In genomic region chr12:8770499-8770898, GRCh38 we compare ENCODE assay signal across 39 cellular contexts. TPM values are rescaled to one million over a fixed set of nuclear protein-coding genes. Genes with fewer than 3 reads are reported as not detected.
"Had no signal": no experiment of that assay in that cellular context is flagged by ENCODE, and none has a peak within 500 bp of the region (broad histone marks: within the 10 kb centered on the region; RNA-seq: fewer than 3 reads in every experiment).

No MANE protein-coding gene starts in this region.

- H3K9me3 Mint-ChIP-seq: activated B cell treated with CpG ODN at 0.5 μM for 24 hours; activated CD4-positive, alpha-beta memory T cell treated with anti-CD3 and anti-CD28 coated beads for 36 hours; activated CD4-positive, alpha-beta T cell treated with anti-CD3 and anti-CD28 coated beads, Interleukin-2, amount 10 ng/mL, durations not matched to agents 24 days and 14 days; activated CD8-positive, alpha-beta T cell treated with anti-CD3 and anti-CD28 coated beads for 36 hours; activated naive CD4-positive, alpha-beta T cell treated with anti-CD3 and anti-CD28 coated beads for 36 hours; activated naive CD8-positive, alpha-beta T cell treated with anti-CD3 and anti-CD28 coated beads for 36 hours; activated T-cell treated with anti-CD3 and anti-CD28 coated beads, Interleukin-2, amount 50 U/mL, for 4 hours; activated T-helper 1 cell treated with anti-CD3 and anti-CD28 coated beads, Interleukin-12 subunit alpha, Interleukin-12 subunit beta, Interleukin-2, Interleukin-4 antibody, amounts not matched to agents 30 ng/mL and 10 ng/mL and 1 ng/mL, durations not matched to agents 14 hours and 24 hours and 36 hours; activated T-helper 17 cell treated with anti-CD3 and anti-CD28 coated beads, Interleukin-2, amount 50 U/mL, for 72 hours; central memory CD8-positive, alpha-beta T cell; T-helper 1 cell treated with Interleukin-12 subunit alpha and Interleukin-12 subunit beta and Interleukin-4 antibody, amounts not matched to agents 30 μg/mL and 1 μg/mL, for 36 hours; T-helper 2 cell treated with Interferon-gamma antibody and Interleukin-4, amounts not matched to agents 5 μg/mL and 100 μg/mL, for 36 hours had no signal

- DNase-seq: activated B cell treated with CpG ODN at 0.5 μM for 24 hours; activated CD4-positive, alpha-beta memory T cell treated with anti-CD3 and anti-CD28 coated beads for 36 hours; activated CD4-positive, alpha-beta T cell treated with anti-CD3 and anti-CD28 coated beads for 4 hours; activated CD4-positive, alpha-beta T cell treated with anti-CD3 and anti-CD28 coated beads, Interleukin-2, amount 10 ng/mL, durations not matched to agents 24 days and 14 days; activated CD4-positive, alpha-beta T cell treated with anti-CD3 and anti-CD28 coated beads, Interleukin-2, amount 50 U/mL, for 1 hour; activated CD4-positive, alpha-beta T cell treated with anti-CD3 and anti-CD28 coated beads, Interleukin-2, amount 50 U/mL, for 4 hours; activated CD4-positive, CD25-positive, alpha-beta regulatory T cell treated with anti-CD3 and anti-CD28 coated beads, Interleukin-2, amount 50 U/mL, for 72 hours; activated CD8-positive, alpha-beta memory T cell treated with anti-CD3 and anti-CD28 coated beads, Interleukin-2, amount 50 U/mL, for 4 hours; activated CD8-positive, alpha-beta T cell treated with anti-CD3 and anti-CD28 coated beads for 36 hours; activated effector memory CD4-positive, alpha-beta T cell treated with anti-CD3 and anti-CD28 coated beads, Interleukin-2, amount 50 U/mL, for 16 hours; activated gamma-delta T cell treated with Interleukin-2 at 50 U/mL for 16 hours; activated naive CD4-positive, alpha-beta T cell; activated naive CD4-positive, alpha-beta T cell treated with anti-CD3 and anti-CD28 coated beads for 36 hours; activated naive CD4-positive, alpha-beta T cell treated with anti-CD3 and anti-CD28 coated beads, Interleukin-2, amount 50 U/mL, for 16 hours; activated naive CD8-positive, alpha-beta T cell treated with anti-CD3 and anti-CD28 coated beads for 36 hours; activated T-cell treated with anti-CD3 and anti-CD28 coated beads for 4 hours; activated T-cell treated with anti-CD3 and anti-CD28 coated beads, Interleukin-2, amount 50 U/mL, for 1 hour; activated T-cell treated with anti-CD3 and anti-CD28 coated beads, Interleukin-2, amount 50 U/mL, for 4 hours; activated T-cell treated with anti-CD3 and anti-CD28 coated beads, Interleukin-2, amount 50 U/mL, for 72 hours; adrenal gland; amniotic stem cell; aorta; body of pancreas; brain microvascular endothelial cell; cerebellar nuclear complex; T-helper 1 cell; T-helper 2 cell; T-helper 9 cell had no signal

- H3K4me1 Mint-ChIP-seq: activated B cell treated with CpG ODN at 0.5 μM for 24 hours; activated CD4-positive, alpha-beta T cell treated with anti-CD3 and anti-CD28 coated beads, Interleukin-2, amount 10 ng/mL, durations not matched to agents 24 days and 14 days; activated T-helper 17 cell treated with anti-CD3 and anti-CD28 coated beads, Interleukin-2, amount 50 U/mL, for 72 hours had no signal

- H3K27ac Mint-ChIP-seq: activated B cell treated with CpG ODN at 0.5 μM for 24 hours; activated CD4-positive, alpha-beta memory T cell treated with anti-CD3 and anti-CD28 coated beads for 36 hours; activated CD4-positive, alpha-beta T cell treated with anti-CD3 and anti-CD28 coated beads, Interleukin-2, amount 10 ng/mL, durations not matched to agents 24 days and 14 days; activated CD8-positive, alpha-beta T cell treated with anti-CD3 and anti-CD28 coated beads for 36 hours; activated naive CD4-positive, alpha-beta T cell treated with anti-CD3 and anti-CD28 coated beads for 36 hours; activated naive CD8-positive, alpha-beta T cell treated with anti-CD3 and anti-CD28 coated beads for 36 hours; activated T-cell treated with anti-CD3 and anti-CD28 coated beads, Interleukin-2, amount 50 U/mL, for 72 hours; activated T-helper 1 cell treated with anti-CD3 and anti-CD28 coated beads, Interleukin-12 subunit alpha, Interleukin-12 subunit beta, Interleukin-2, Interleukin-4 antibody, amounts not matched to agents 30 ng/mL and 10 ng/mL and 1 ng/mL, durations not matched to agents 14 hours and 24 hours and 36 hours; activated T-helper 17 cell treated with anti-CD3 and anti-CD28 coated beads, Interleukin-2, amount 50 U/mL, for 72 hours; T-helper 1 cell treated with Interleukin-12 subunit alpha and Interleukin-12 subunit beta and Interleukin-4 antibody, amounts not matched to agents 30 μg/mL and 1 μg/mL, for 36 hours; T-helper 2 cell treated with Interferon-gamma antibody and Interleukin-4, amounts not matched to agents 5 μg/mL and 100 μg/mL, for 36 hours had no signal

- H3K4me3 ChIP-seq: adrenal gland, body of pancreas, cardiac muscle cell had no signal

- H3K4me3 Mint-ChIP-seq: activated B cell treated with CpG ODN at 0.5 μM for 24 hours; activated CD4-positive, alpha-beta memory T cell treated with anti-CD3 and anti-CD28 coated beads for 36 hours; activated CD4-positive, alpha-beta T cell treated with anti-CD3 and anti-CD28 coated beads, Interleukin-2, amount 10 ng/mL, durations not matched to agents 24 days and 14 days; activated CD8-positive, alpha-beta T cell treated with anti-CD3 and anti-CD28 coated beads for 36 hours; activated naive CD4-positive, alpha-beta T cell treated with anti-CD3 and anti-CD28 coated beads for 36 hours; activated naive CD8-positive, alpha-beta T cell treated with anti-CD3 and anti-CD28 coated beads for 36 hours; activated T-cell treated with anti-CD3 and anti-CD28 coated beads, Interleukin-2, amount 50 U/mL, for 4 hours; activated T-cell treated with anti-CD3 and anti-CD28 coated beads, Interleukin-2, amount 50 U/mL, for 72 hours; activated T-helper 1 cell treated with anti-CD3 and anti-CD28 coated beads, Interleukin-12 subunit alpha, Interleukin-12 subunit beta, Interleukin-2, Interleukin-4 antibody, amounts not matched to agents 30 ng/mL and 10 ng/mL and 1 ng/mL, durations not matched to agents 14 hours and 24 hours and 36 hours; activated T-helper 17 cell treated with anti-CD3 and anti-CD28 coated beads, Interleukin-2, amount 50 U/mL, for 72 hours; central memory CD8-positive, alpha-beta T cell; T-helper 1 cell treated with Interleukin-12 subunit alpha and Interleukin-12 subunit beta and Interleukin-4 antibody, amounts not matched to agents 30 μg/mL and 1 μg/mL, for 36 hours; T-helper 2 cell treated with Interferon-gamma antibody and Interleukin-4, amounts not matched to agents 5 μg/mL and 100 μg/mL, for 36 hours had no signal

- H3K36me3 ChIP-seq: adrenal gland, brain microvascular endothelial cell had no signal

- H3K27me3 ChIP-seq: adrenal gland, body of pancreas, brain microvascular endothelial cell, cardiac muscle cell had no signal

- ATAC-seq: activated CD8-positive, alpha-beta T cell treated with anti-CD3 and anti-CD28 coated beads for 36 hours; activated naive CD4-positive, alpha-beta T cell treated with anti-CD3 and anti-CD28 coated beads, Interleukin-2, amount 50 U/mL, for 72 hours; activated T-cell treated with anti-CD3 and anti-CD28 coated beads, Interleukin-2, amount 50 U/mL, for 4 hours; activated T-cell treated with anti-CD3 and anti-CD28 coated beads, Interleukin-2, amount 50 U/mL, for 72 hours; activated T-helper 17 cell treated with anti-CD3 and anti-CD28 coated beads, Interleukin-2, amount 50 U/mL, for 72 hours; body of pancreas had no signal

- H3K27me3 Mint-ChIP-seq: activated B cell treated with CpG ODN at 0.5 μM for 24 hours; activated CD4-positive, alpha-beta memory T cell treated with anti-CD3 and anti-CD28 coated beads for 36 hours; activated CD4-positive, alpha-beta T cell treated with anti-CD3 and anti-CD28 coated beads, Interleukin-2, amount 10 ng/mL, durations not matched to agents 24 days and 14 days; activated CD8-positive, alpha-beta T cell treated with anti-CD3 and anti-CD28 coated beads for 36 hours; activated naive CD8-positive, alpha-beta T cell treated with anti-CD3 and anti-CD28 coated beads for 36 hours; activated T-helper 17 cell treated with anti-CD3 and anti-CD28 coated beads, Interleukin-2, amount 50 U/mL, for 72 hours; central memory CD8-positive, alpha-beta T cell had no signal

- H3K27ac ChIP-seq: adrenal gland, body of pancreas, brain microvascular endothelial cell, cardiac muscle cell, VCaP had no signal

- H3K4me1 ChIP-seq: adrenal gland, body of pancreas had no signal

- H3K36me3 Mint-ChIP-seq: activated naive CD4-positive, alpha-beta T cell treated with anti-CD3 and anti-CD28 coated beads, Interleukin-2, amount 50 U/mL, for 72 hours had no signal

- H3K9me3 ChIP-seq: adrenal gland, body of pancreas had no signal

RNA-seq across cellular contexts. Expression of gene A2ML1, which starts 51.9 kb away (rescaled TPM):
- total RNA-seq: activated B cell treated with CpG ODN at 0.5 μM for 24 hours; activated CD4-positive, alpha-beta memory T cell treated with anti-CD3 and anti-CD28 coated beads for 36 hours; activated CD4-positive, alpha-beta T cell treated with anti-CD3 and anti-CD28 coated beads, Interleukin-2, amount 10 ng/mL, durations not matched to agents 24 days and 14 days; activated CD8-positive, alpha-beta memory T cell treated with anti-CD3 and anti-CD28 coated beads for 36 hours; activated CD8-positive, alpha-beta T cell treated with anti-CD3 and anti-CD28 coated beads for 36 hours; activated naive CD4-positive, alpha-beta T cell treated with anti-CD3 and anti-CD28 coated beads for 36 hours; activated naive CD4-positive, alpha-beta T cell treated with anti-CD3 and anti-CD28 coated beads, Interleukin-2, amount 50 U/mL, for 72 hours; activated naive CD8-positive, alpha-beta T cell treated with anti-CD3 and anti-CD28 coated beads for 36 hours; activated T-cell treated with anti-CD3 and anti-CD28 coated beads, Interleukin-2, amount 50 U/mL, for 4 hours; activated T-cell treated with anti-CD3 and anti-CD28 coated beads, Interleukin-2, amount 50 U/mL, for 72 hours; activated T-helper 1 cell treated with anti-CD3 and anti-CD28 coated beads, Interleukin-12 subunit alpha, Interleukin-12 subunit beta, Interleukin-2, Interleukin-4 antibody, amounts not matched to agents 30 ng/mL and 10 ng/mL and 1 ng/mL, durations not matched to agents 14 hours and 24 hours and 36 hours; activated T-helper 17 cell treated with anti-CD3 and anti-CD28 coated beads, Interleukin-2, amount 50 U/mL, for 72 hours; astrocyte; body of pancreas; cardiac muscle cell; chondrocyte had no signal
